ENCODE assay signal across 6 cellular contexts in genomic region chr20:63741676-63742380, GRCh38. TPM values are rescaled to one million over a fixed set of nuclear protein-coding genes. Genes with fewer than 3 reads are reported as not detected.
DNase-seq lines count a peak whose midpoint lies in the region; TF ChIP-seq lines count a peak whose summit lies in the region.

No MANE protein-coding gene starts in this region.

- H3K4me1 Mint-ChIP-seq in endothelial cell (ENCODE audit: unreplicated experiment) = no peaks in the 10 kb centered on the region

- H3K27me3 Mint-ChIP-seq in endothelial cell (ENCODE audit: unreplicated experiment) = peaks cover 10% of the 10 kb centered on the region

- H3K27me3 ChIP-seq in skeletal muscle tissue (ENCODE audit: control insufficient read depth in 3 of 3, insufficient read depth in 3 of 3, low read length in 3 of 3) = no peaks in the 10 kb centered on the region

- H3K36me3 ChIP-seq in skeletal muscle tissue (ENCODE audit: control insufficient read depth in 3 of 3, insufficient read depth in 3 of 3, low read length in 3 of 3) = peaks cover 8 to 13% (median 9%) of the 10 kb centered on the region in 3 donors

- peak overlapping the region; percentile 62 for H3K4me3 Mint-ChIP-seq in endothelial cell (ENCODE audit: unreplicated experiment)

- no peak overlapping the region for H3K27ac Mint-ChIP-seq in endothelial cell (ENCODE audit: unreplicated experiment)

- H3K36me3 Mint-ChIP-seq in endothelial cell (ENCODE audit: low read depth, unreplicated experiment) = peaks cover 14% of the 10 kb centered on the region

- peaks cover 25 to 28% (median 27%) of the 10 kb centered on the region in 3 donors for H3K4me1 ChIP-seq in skeletal muscle tissue (ENCODE audit: control insufficient read depth in 3 of 3, insufficient read depth in 3 of 3, low read length in 3 of 3)

- peak overlapping the region; percentile 71 to 77 (median 74) for H3K4me3 ChIP-seq in skeletal muscle tissue (ENCODE audit: low read length in 3 of 3)

- H3K9me3 Mint-ChIP-seq in endothelial cell (ENCODE audit: unreplicated experiment) = no peaks in the 10 kb centered on the region

- peak; percentile 25 for DNase-seq in HuH-7.5 (ENCODE audit: low spot score)
- no peak for DNase-seq in endothelial cell (ENCODE audit: low spot score)
- DNase-seq in COLO829 (ENCODE audit: low spot score) = no peak
- DNase-seq in hypothalamus (lab: John Stamatoyannopoulos, UW) = no peak
- DNase-seq in SK-N-DZ (ENCODE audit: low spot score) = no peak

- no peaks in the 10 kb centered on the region for H3K9me3 ChIP-seq in skeletal muscle tissue (ENCODE audit: control insufficient read depth in 3 of 3, low read length in 3 of 3)

- H3K9ac ChIP-seq in skeletal muscle tissue (ENCODE audit: low read depth in 1 of 3, low read length in 3 of 3) = peak overlapping the region; percentile 76 to 94 (median 86)

- H3K27ac ChIP-seq in skeletal muscle tissue (ENCODE audit: low read depth, low read length) = peak overlapping the region; percentile 86

- TF ChIP-seq CTCF in endothelial cell (IDR thresholded peaks at IDR 0.05; ENCODE audit: unreplicated experiment) = no peak

RNA-seq across cellular contexts. Expression of gene SLC2A4RG, which starts 2.3 kb away (rescaled TPM):
- 69.6 TPM for total RNA-seq in endothelial cell (ENCODE audit: unreplicated experiment)
- 10.4 TPM for total RNA-seq in skeletal muscle tissue
- polyA plus RNA-seq in SK-N-DZ (2014; cell fraction: cytosol; rRNA removed) = 50.4 and 67.1 TPM in 2 replicates
- 316 and 353 TPM in 2 replicates for polyA plus RNA-seq in SK-N-DZ (2014; cell fraction: nucleus; rRNA removed)

RNA-seq across cellular contexts. Expression of gene LIME1, which starts 5.4 kb away (rescaled TPM):
- total RNA-seq in endothelial cell (ENCODE audit: unreplicated experiment) = 8.1 TPM
- total RNA-seq in skeletal muscle tissue = 0.52 TPM
- polyA plus RNA-seq in SK-N-DZ (2014; cell fraction: cytosol; rRNA removed) = 22.8 and 33.6 TPM in 2 replicates
- polyA plus RNA-seq in SK-N-DZ (2014; cell fraction: nucleus; rRNA removed) = 394 and 517 TPM in 2 replicates

RNA-seq across cellular contexts. Expression of gene ZGPAT, which starts 34.0 kb away (rescaled TPM):
- total RNA-seq in endothelial cell (ENCODE audit: unreplicated experiment) (34.9 TPM), skeletal muscle tissue (6.8 TPM)
- polyA plus RNA-seq in SK-N-DZ (2014; cell fraction: cytosol; rRNA removed) = 22.1 and 62.6 TPM in 2 replicates
- polyA plus RNA-seq in SK-N-DZ (2014; cell fraction: nucleus; rRNA removed) = 151 and 241 TPM in 2 replicates

RNA-seq across cellular contexts. Expression of gene ARFRP1, which starts 34.1 kb away (rescaled TPM):
- total RNA-seq in endothelial cell (ENCODE audit: unreplicated experiment) (33.4 TPM), skeletal muscle tissue (13.0 TPM)
- 72.1 and 74.1 TPM in 2 replicates for polyA plus RNA-seq in SK-N-DZ (2014; cell fraction: cytosol; rRNA removed)
- polyA plus RNA-seq in SK-N-DZ (2014; cell fraction: nucleus; rRNA removed) = 137 and 172 TPM in 2 replicates

RNA-seq across cellular contexts. Expression of gene TNFRSF6B, which starts 45.4 kb away (rescaled TPM):
- total RNA-seq in endothelial cell (ENCODE audit: unreplicated experiment) (not detected), skeletal muscle tissue (not detected)
- polyA plus RNA-seq in SK-N-DZ (2014; cell fraction: cytosol; rRNA removed) = 0.69 and 1.8 TPM in 2 replicates
- 2.0 and 15.0 TPM in 2 replicates for polyA plus RNA-seq in SK-N-DZ (2014; cell fraction: nucleus; rRNA removed)
